Comparison of ENCODE assay signal across 8 cellular contexts in the genomic region with DNA sequence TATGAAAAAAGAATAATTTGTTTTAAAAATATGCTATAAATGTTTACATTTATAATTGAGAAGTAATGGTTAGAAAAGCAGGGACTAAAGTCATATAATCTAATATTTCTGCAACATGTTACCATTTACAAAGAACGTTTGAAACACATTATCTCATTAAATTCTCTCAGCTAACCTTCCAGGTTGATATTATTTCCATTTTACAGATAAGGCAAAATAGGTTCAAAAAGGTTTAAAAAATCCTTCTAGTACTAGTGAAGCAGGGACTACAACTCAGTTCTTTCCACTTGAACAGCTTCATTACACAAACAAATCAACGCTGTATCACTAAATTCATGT. TPM values are rescaled to one million over a fixed set of nuclear protein-coding genes. Genes with fewer than 3 reads are reported as not detected.
DNase-seq lines count a peak whose midpoint lies in the region; ATAC-seq and TF ChIP-seq lines count a peak whose summit lies in the region.

No MANE protein-coding gene starts in this region.

- 25 to 28% methylated on average over 2 of the region's 2 CpGs for WGBS in GM23248 (ENCODE audit: low coverage in 1 of 2, low lambda C conversion rate in 2 of 2, missing lambda C conversion rate in 2 of 2), 2 experiments
- 27% methylated on average over 2 of the region's 2 CpGs for WGBS in right cardiac atrium

- no peaks in the 10 kb centered on the region for H3K36me3 ChIP-seq in GM23248 (ENCODE audit: low read depth)
- H3K36me3 ChIP-seq in WERI-Rb-1: peaks cover 19% of the 10 kb centered on the region
- no peaks in the 10 kb centered on the region for H3K36me3 ChIP-seq in skeletal muscle satellite cell (ENCODE audit: insufficient read depth, low read length)

- intact Hi-C loops in right cardiac atrium (cut with DNase I): no loop called here

- no peak for TF ChIP-seq CTCF in WERI-Rb-1 (IDR thresholded peaks at IDR 0.05; ENCODE audit: low read depth, low read length)

- H3K9me3 ChIP-seq in GM23248 (ENCODE audit: low read depth) (no peaks in the 10 kb centered on the region), WERI-Rb-1 (ENCODE audit: severe bottlenecking) (peaks cover 7% of the 10 kb centered on the region), right cardiac atrium (ENCODE audit: control insufficient read depth, low read length) (no peaks in the 10 kb centered on the region), skeletal muscle satellite cell (replicated peaks; ENCODE audit: low read length) (no peaks in the 10 kb centered on the region)

- no peak for ATAC-seq in right cardiac atrium
- ATAC-seq in HG02840 (IDR thresholded peaks at IDR 0.05; ENCODE audit: low FRiP score, unreplicated experiment): no peak

- H3K27me3 ChIP-seq in GM23248 (replicated peaks; ENCODE audit: insufficient read depth): no peaks in the 10 kb centered on the region
- no peaks in the 10 kb centered on the region for H3K27me3 ChIP-seq in WERI-Rb-1 (ENCODE audit: insufficient read depth, low read depth, severe bottlenecking)
- H3K27me3 ChIP-seq in right cardiac atrium (ENCODE audit: control insufficient read depth, insufficient read depth): no peaks in the 10 kb centered on the region
- no peaks in the 10 kb centered on the region for H3K27me3 ChIP-seq in skeletal muscle satellite cell (ENCODE audit: control insufficient read depth, insufficient read depth, low read length)

- H3K4me3 ChIP-seq in GM23248 (peak overlapping the region; percentile 91), WERI-Rb-1 (ENCODE audit: low read depth, low read length) (peak overlapping the region; percentile 66), right cardiac atrium (ENCODE audit: low read length) (peak overlapping the region; percentile 96), skeletal muscle satellite cell (ENCODE audit: low read length) (peak overlapping the region; percentile 86)

- H3F3A ChIP-seq in GM23248 (ENCODE audit: insufficient read depth): no peaks in the 10 kb centered on the region

- H3K9me2 ChIP-seq in GM23248 (ENCODE audit: insufficient read depth): no peaks in the 10 kb centered on the region

- peak overlapping the region; percentile 94 for H3K4me2 ChIP-seq in GM23248 (ENCODE audit: unreplicated experiment)
- peak overlapping the region; percentile 96 for H3K4me2 ChIP-seq in skeletal muscle satellite cell (ENCODE audit: low read length)

- H4K20me1 ChIP-seq in GM23248 (ENCODE audit: insufficient read depth): no peaks in the 10 kb centered on the region

- DNase-seq in GM23248 (no peak), WERI-Rb-1 (no peak), right cardiac atrium (no peak), GOT3 (lab: John Stamatoyannopoulos, UW) (no peak), NCI-H446 (lab: John Stamatoyannopoulos, UW) (no peak)
- DNase-seq in stimulated activated CD4-positive, alpha-beta T cell treated with anti-CD3 and anti-CD28 coated beads, Interleukin-4, amount 100 ng/mL, for 24 hours: no peak

- peaks cover 46% of the 10 kb centered on the region for H3K79me2 ChIP-seq in GM23248 (ENCODE audit: insufficient read depth)

- H3K27ac ChIP-seq in GM23248 (no peak overlapping the region), WERI-Rb-1 (peak overlapping the region; percentile 89), right cardiac atrium (ENCODE audit: low read length) (no peak overlapping the region)

- peak overlapping the region; percentile 95 for H2AFZ ChIP-seq in GM23248

- in situ Hi-C loops in GM23248 (cut with MboI): no loop called here

- peak overlapping the region; percentile 81 for H3K9ac ChIP-seq in GM23248
- H3K9ac ChIP-seq in skeletal muscle satellite cell (ENCODE audit: low read depth, low read length): peak overlapping the region; percentile 80

- H3K4me1 ChIP-seq in GM23248 (ENCODE audit: insufficient read depth) (peaks cover 10% of the 10 kb centered on the region), right cardiac atrium (ENCODE audit: control insufficient read depth, insufficient read depth, low read length) (no peaks in the 10 kb centered on the region), skeletal muscle satellite cell (ENCODE audit: control insufficient read depth, insufficient read depth, low read length) (peaks cover 8% of the 10 kb centered on the region)

RNA-seq across cellular contexts. Expression of gene FASTKD1, which starts 0.9 kb away (rescaled TPM):
- 13.3 and 18.8 TPM in 2 replicates for total RNA-seq in GM23248 (2014; rRNA removed; shearing (Covaris generic))
- polyA plus RNA-seq in GM23248 (2016; fragmentation: Nextera tagmentation; extraction: Ambion mirVana) (15.7 and 17.7 TPM in 2 replicates), right cardiac atrium (55.1 TPM)
- total RNA-seq in right cardiac atrium: 10 to 100 TPM; 46.4 to 60.6 (median 52.4) TPM
- 17.0 and 23.1 TPM in 2 replicates for total RNA-seq in skeletal muscle satellite cell (2012; rRNA removed)

RNA-seq across cellular contexts. Expression of gene PPIG, which starts 11.4 kb away (rescaled TPM):
- total RNA-seq in GM23248 (2014; rRNA removed; shearing (Covaris generic)): 23.0 and 28.2 TPM in 2 replicates
- polyA plus RNA-seq in GM23248 (2016; fragmentation: Nextera tagmentation; extraction: Ambion mirVana) (51.3 and 60.5 TPM in 2 replicates), right cardiac atrium (40.4 TPM)
- total RNA-seq in right cardiac atrium: 10 to 100 TPM; 41.3 to 49.4 (median 45.2) TPM
- 17.7 and 22.6 TPM in 2 replicates for total RNA-seq in skeletal muscle satellite cell (2012; rRNA removed)
